In genomic region chr5:95662946-95663345, GRCh38 we compare ENCODE assay signal across 12 cellular contexts. TPM values are rescaled to one million over a fixed set of nuclear protein-coding genes. Genes with fewer than 3 reads are reported as not detected.
"Had no signal": no experiment of that assay in that cellular context is flagged by ENCODE, and none has a peak within 500 bp of the region (broad histone marks: within the 10 kb centered on the region; RNA-seq: fewer than 3 reads in every experiment).

No MANE protein-coding gene starts in this region.

- DNase-seq: GM23248, GOT3, H9, HCEC 1CT, HFFc6, Kasumi-1, KG1 had no signal

- H3K27ac ChIP-seq: GM23248, HL-60 had no signal

- H2AFZ ChIP-seq: GM23248 had no signal

- ATAC-seq: HepG2 had no signal

- H3K9ac ChIP-seq: GM23248 had no signal

- H3K4me3 ChIP-seq: GM23248 had no signal

- FAIRE-seq: HepG2 had no signal

RNA-seq across cellular contexts. Expression of gene SPATA9, which starts 19.8 kb away (rescaled TPM):
- total RNA-seq: H9, HepG2, HT1080 had no signal
- polyA plus RNA-seq: HepG2, IgD-negative memory B cell had no signal

RNA-seq across cellular contexts. Expression of gene GPR150, which starts 43.1 kb away (rescaled TPM):
- total RNA-seq: H4, H9, HepG2, HT1080 had no signal
